Comparison of ENCODE assay signal across 1 cellular context in the genomic region with DNA sequence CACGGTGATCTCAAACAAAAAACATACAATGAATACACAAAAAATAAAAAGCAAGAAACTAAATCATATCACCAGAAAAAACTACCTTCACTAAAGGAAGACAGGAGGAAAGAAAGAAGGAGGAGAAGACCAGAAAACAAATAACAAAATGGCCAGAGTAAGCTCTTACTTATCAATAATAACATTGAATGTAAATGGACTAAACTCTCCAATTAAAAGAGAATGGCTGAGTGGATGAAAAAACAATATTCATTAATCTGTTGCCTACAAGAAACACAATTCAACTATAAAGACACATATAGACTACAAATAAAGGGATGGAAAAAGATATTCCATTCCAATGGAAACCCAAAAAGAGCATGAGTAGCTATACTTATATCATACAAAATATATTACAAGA.
TF ChIP-seq lines count a peak whose summit lies in the region.

No MANE protein-coding gene starts in this region.

TF ChIP-seq in K562, 482 proteins besides CTCF, POLR2A, EP300 and RAD21 (continued from another document):
- peak; percentile 77; the same call in 1 of the 2 replicates for TF ChIP-seq ZNF354B (CRISPR knock-in tag; IDR thresholded peaks at IDR 0.05)
- TF ChIP-seq ZNF24 (IDR thresholded peaks at IDR 0.05), result no peak
- TF ChIP-seq, protein P1, sequence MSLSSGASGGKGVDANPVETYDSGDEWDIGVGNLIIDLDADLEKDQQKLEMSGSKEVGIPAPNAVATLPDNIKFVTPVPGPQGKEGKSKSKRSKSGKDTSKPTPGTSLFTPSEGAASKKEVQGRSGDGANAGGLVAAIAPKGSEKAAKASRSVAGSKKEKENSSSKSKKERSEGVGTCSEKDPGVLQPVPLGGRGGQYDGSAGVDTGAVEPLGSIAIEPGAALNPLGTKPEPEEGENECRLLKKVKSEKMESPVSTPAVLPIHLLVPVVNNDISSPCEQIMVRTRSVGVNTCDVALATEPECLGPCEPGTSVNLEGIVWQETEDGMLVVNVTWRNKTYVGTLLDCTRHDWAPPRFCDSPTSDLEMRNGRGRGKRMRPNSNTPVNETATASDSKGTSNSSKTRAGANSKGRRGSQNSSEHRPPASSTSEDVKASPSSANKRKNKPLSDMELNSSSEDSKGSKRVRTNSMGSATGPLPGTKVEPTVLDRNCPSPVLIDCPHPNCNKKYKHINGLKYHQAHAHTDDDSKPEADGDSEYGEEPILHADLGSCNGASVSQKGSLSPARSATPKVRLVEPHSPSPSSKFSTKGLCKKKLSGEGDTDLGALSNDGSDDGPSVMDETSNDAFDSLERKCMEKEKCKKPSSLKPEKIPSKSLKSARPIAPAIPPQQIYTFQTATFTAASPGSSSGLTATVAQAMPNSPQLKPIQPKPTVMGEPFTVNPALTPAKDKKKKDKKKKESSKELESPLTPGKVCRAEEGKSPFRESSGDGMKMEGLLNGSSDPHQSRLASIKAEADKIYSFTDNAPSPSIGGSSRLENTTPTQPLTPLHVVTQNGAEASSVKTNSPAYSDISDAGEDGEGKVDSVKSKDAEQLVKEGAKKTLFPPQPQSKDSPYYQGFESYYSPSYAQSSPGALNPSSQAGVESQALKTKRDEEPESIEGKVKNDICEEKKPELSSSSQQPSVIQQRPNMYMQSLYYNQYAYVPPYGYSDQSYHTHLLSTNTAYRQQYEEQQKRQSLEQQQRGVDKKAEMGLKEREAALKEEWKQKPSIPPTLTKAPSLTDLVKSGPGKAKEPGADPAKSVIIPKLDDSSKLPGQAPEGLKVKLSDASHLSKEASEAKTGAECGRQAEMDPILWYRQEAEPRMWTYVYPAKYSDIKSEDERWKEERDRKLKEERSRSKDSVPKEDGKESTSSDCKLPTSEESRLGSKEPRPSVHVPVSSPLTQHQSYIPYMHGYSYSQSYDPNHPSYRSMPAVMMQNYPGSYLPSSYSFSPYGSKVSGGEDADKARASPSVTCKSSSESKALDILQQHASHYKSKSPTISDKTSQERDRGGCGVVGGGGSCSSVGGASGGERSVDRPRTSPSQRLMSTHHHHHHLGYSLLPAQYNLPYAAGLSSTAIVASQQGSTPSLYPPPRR (CRISPR knock-in tag; IDR thresholded peaks at IDR 0.05; ENCODE audit: borderline replicate concordance), result no peak
- no peak for TF ChIP-seq KDM2B (CRISPR knock-in tag; IDR thresholded peaks at IDR 0.05)
- no peak for TF ChIP-seq ZNF121 (CRISPR knock-in tag; conservative IDR thresholded peaks at IDR 0.05)
- peak; percentile 98 for TF ChIP-seq ZNF507 (tag; conservative IDR thresholded peaks at IDR 0.05)
- TF ChIP-seq CTBP1 (IDR thresholded peaks at IDR 0.05; ENCODE audit: borderline replicate concordance), result no peak
